ENCODE assay signal across 1 cellular context in genomic region chr20:58179432-58180099, GRCh38.
TF ChIP-seq lines count a peak whose summit lies in the region.

No MANE protein-coding gene starts in this region.

TF ChIP-seq in HepG2, 621 proteins besides CTCF, POLR2A, EP300 and RAD21 (continued from another document and continues in another):
- TF ChIP-seq UBTF (CRISPR knock-in tag; IDR thresholded peaks at IDR 0.05) (peak; percentile 39; the same call in 1 of the 2 replicates), HNF4A (CRISPR knock-in tag; IDR thresholded peaks at IDR 0.05) (peak; percentile 38; the same call in 1 of the 2 replicates), ZNF225 (CRISPR knock-in tag; IDR thresholded peaks at IDR 0.05) (peak; percentile 79; the same call in 1 of the 2 replicates), SRSF1 (optimal IDR thresholded peaks at IDR 0.05; ENCODE audit: low read depth, low read length) (peak; percentile 60), ETV6 (CRISPR knock-in tag; conservative IDR thresholded peaks at IDR 0.05) (0 out of 2 replicates have a peak, but pooled peaks have one; percentile 68), ZMYM4 (CRISPR knock-in tag; IDR thresholded peaks at IDR 0.05) (peak; percentile 44; the same call in 1 of the 2 replicates), ZBTB25 (CRISPR knock-in tag; IDR thresholded peaks at IDR 0.05) (peak; percentile 32; the same call in 1 of the 2 replicates), ZNF773 (CRISPR knock-in tag; IDR thresholded peaks at IDR 0.05; ENCODE audit: borderline replicate concordance) (no peak; the same call in 1 of the 2 replicates), MTA1 (CRISPR knock-in tag; IDR thresholded peaks at IDR 0.05; ENCODE audit: borderline replicate concordance) (peak; percentile 68; the same call in 1 of the 2 replicates), REPIN1 (CRISPR knock-in tag; IDR thresholded peaks at IDR 0.05; ENCODE audit: borderline replicate concordance, low read depth) (peak; percentile 29; the same call in 1 of the 2 replicates), ZNF350 (CRISPR knock-in tag; IDR thresholded peaks at IDR 0.05; ENCODE audit: borderline replicate concordance, low read depth) (0 out of 2 replicates have a peak, but pooled peaks have one; percentile 23), HNRNPLL (IDR thresholded peaks at IDR 0.05; ENCODE audit: low read depth, low read length, poor library complexity, severe bottlenecking) (peak; percentile 39), ZNF619 (CRISPR knock-in tag; IDR thresholded peaks at IDR 0.05) (peak; percentile 87; the same call in 1 of the 2 replicates), ZNF230 (CRISPR knock-in tag; IDR thresholded peaks at IDR 0.05) (no peak), CENPX (CRISPR knock-in tag; IDR thresholded peaks at IDR 0.05) (no peak), ELF3 (CRISPR knock-in tag; IDR thresholded peaks at IDR 0.05) (peak; percentile 36; the same call in 1 of the 2 replicates), SOX5 (CRISPR knock-in tag; IDR thresholded peaks at IDR 0.05; ENCODE audit: borderline replicate concordance) (no peak), RFX5 (IDR thresholded peaks at IDR 0.05; ENCODE audit: low read depth, low read length) (peak; percentile 35; the same call in 1 of the 2 replicates), BORCS8-MEF2B (CRISPR knock-in tag; IDR thresholded peaks at IDR 0.05) (peak; percentile 66), MED13 (CRISPR knock-in tag; IDR thresholded peaks at IDR 0.05) (no peak), ZNF253 (CRISPR knock-in tag; IDR thresholded peaks at IDR 0.05; ENCODE audit: borderline replicate concordance) (peak; percentile 58; the same call in 1 of the 2 replicates), ESRRA (CRISPR knock-in tag; IDR thresholded peaks at IDR 0.05; ENCODE audit: low read depth) (no peak), ZNF639 (CRISPR knock-in tag; conservative IDR thresholded peaks at IDR 0.05) (peak; percentile 58; the same call in 1 of the 2 replicates), HOXD1 (CRISPR knock-in tag; IDR thresholded peaks at IDR 0.05) (no peak), HOXA3 (CRISPR knock-in tag; IDR thresholded peaks at IDR 0.05) (peak; percentile 60), ZIK1 (CRISPR knock-in tag; IDR thresholded peaks at IDR 0.05; ENCODE audit: borderline replicate concordance, low read depth) (0 out of 2 replicates have a peak, but pooled peaks have one; percentile 44), NFE2L2 (IDR thresholded peaks at IDR 0.05; ENCODE audit: low read length) (no peak), RFXAP (CRISPR knock-in tag; IDR thresholded peaks at IDR 0.05; ENCODE audit: borderline replicate concordance) (peak; percentile 71; the same call in 1 of the 2 replicates), TAF15 (IDR thresholded peaks at IDR 0.05; ENCODE audit: low read depth, low read length, poor library complexity, severe bottlenecking) (no peak)
- TF ChIP-seq, protein P1, sequence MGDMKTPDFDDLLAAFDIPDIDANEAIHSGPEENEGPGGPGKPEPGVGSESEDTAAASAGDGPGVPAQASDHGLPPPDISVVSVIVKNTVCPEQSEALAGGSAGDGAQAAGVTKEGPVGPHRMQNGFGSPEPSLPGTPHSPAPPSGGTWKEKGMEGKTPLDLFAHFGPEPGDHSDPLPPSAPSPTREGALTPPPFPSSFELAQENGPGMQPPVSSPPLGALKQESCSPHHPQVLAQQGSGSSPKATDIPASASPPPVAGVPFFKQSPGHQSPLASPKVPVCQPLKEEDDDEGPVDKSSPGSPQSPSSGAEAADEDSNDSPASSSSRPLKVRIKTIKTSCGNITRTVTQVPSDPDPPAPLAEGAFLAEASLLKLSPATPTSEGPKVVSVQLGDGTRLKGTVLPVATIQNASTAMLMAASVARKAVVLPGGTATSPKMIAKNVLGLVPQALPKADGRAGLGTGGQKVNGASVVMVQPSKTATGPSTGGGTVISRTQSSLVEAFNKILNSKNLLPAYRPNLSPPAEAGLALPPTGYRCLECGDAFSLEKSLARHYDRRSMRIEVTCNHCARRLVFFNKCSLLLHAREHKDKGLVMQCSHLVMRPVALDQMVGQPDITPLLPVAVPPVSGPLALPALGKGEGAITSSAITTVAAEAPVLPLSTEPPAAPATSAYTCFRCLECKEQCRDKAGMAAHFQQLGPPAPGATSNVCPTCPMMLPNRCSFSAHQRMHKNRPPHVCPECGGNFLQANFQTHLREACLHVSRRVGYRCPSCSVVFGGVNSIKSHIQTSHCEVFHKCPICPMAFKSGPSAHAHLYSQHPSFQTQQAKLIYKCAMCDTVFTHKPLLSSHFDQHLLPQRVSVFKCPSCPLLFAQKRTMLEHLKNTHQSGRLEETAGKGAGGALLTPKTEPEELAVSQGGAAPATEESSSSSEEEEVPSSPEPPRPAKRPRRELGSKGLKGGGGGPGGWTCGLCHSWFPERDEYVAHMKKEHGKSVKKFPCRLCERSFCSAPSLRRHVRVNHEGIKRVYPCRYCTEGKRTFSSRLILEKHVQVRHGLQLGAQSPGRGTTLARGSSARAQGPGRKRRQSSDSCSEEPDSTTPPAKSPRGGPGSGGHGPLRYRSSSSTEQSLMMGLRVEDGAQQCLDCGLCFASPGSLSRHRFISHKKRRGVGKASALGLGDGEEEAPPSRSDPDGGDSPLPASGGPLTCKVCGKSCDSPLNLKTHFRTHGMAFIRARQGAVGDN (CRISPR knock-in tag; IDR thresholded peaks at IDR 0.05), result peak; percentile 63
- TF ChIP-seq, protein P2, sequence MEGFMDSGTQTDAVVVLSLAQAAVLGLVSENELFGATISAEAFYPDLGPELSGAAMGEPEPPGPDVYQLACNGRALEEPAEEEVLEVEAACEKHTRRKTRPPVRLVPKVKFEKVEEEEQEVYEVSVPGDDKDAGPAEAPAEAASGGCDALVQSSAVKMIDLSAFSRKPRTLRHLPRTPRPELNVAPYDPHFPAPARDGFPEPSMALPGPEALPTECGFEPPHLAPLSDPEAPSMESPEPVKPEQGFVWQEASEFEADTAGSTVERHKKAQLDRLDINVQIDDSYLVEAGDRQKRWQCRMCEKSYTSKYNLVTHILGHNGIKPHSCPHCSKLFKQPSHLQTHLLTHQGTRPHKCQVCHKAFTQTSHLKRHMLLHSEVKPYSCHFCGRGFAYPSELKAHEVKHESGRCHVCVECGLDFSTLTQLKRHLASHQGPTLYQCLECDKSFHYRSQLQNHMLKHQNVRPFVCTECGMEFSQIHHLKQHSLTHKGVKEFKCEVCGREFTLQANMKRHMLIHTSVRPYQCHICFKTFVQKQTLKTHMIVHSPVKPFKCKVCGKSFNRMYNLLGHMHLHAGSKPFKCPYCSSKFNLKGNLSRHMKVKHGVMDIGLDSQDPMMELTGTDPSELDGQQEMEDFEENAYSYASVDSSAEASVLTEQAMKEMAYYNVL (CRISPR knock-in tag; IDR thresholded peaks at IDR 0.05; ENCODE audit: borderline replicate concordance), result no peak
- TF ChIP-seq, protein P3, sequence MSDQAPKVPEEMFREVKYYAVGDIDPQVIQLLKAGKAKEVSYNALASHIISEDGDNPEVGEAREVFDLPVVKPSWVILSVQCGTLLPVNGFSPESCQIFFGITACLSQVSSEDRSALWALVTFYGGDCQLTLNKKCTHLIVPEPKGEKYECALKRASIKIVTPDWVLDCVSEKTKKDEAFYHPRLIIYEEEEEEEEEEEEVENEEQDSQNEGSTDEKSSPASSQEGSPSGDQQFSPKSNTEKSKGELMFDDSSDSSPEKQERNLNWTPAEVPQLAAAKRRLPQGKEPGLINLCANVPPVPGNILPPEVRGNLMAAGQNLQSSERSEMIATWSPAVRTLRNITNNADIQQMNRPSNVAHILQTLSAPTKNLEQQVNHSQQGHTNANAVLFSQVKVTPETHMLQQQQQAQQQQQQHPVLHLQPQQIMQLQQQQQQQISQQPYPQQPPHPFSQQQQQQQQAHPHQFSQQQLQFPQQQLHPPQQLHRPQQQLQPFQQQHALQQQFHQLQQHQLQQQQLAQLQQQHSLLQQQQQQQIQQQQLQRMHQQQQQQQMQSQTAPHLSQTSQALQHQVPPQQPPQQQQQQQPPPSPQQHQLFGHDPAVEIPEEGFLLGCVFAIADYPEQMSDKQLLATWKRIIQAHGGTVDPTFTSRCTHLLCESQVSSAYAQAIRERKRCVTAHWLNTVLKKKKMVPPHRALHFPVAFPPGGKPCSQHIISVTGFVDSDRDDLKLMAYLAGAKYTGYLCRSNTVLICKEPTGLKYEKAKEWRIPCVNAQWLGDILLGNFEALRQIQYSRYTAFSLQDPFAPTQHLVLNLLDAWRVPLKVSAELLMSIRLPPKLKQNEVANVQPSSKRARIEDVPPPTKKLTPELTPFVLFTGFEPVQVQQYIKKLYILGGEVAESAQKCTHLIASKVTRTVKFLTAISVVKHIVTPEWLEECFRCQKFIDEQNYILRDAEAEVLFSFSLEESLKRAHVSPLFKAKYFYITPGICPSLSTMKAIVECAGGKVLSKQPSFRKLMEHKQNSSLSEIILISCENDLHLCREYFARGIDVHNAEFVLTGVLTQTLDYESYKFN (CRISPR knock-in tag; conservative IDR thresholded peaks at IDR 0.05), result 0 out of 2 replicates have a peak, but pooled peaks have one; percentile 18
- TF ChIP-seq, protein P4, sequence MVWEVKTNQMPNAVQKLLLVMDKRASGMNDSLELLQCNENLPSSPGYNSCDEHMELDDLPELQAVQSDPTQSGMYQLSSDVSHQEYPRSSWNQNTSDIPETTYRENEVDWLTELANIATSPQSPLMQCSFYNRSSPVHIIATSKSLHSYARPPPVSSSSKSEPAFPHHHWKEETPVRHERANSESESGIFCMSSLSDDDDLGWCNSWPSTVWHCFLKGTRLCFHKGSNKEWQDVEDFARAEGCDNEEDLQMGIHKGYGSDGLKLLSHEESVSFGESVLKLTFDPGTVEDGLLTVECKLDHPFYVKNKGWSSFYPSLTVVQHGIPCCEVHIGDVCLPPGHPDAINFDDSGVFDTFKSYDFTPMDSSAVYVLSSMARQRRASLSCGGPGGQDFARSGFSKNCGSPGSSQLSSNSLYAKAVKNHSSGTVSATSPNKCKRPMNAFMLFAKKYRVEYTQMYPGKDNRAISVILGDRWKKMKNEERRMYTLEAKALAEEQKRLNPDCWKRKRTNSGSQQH (CRISPR knock-in tag; IDR thresholded peaks at IDR 0.05; ENCODE audit: low read depth), result peak; percentile 31; the same call in 1 of the 2 replicates
